In genomic region chr20:44961868-44962267, GRCh38 we compare ENCODE assay signal across 16 cellular contexts. TPM values are rescaled to one million over a fixed set of nuclear protein-coding genes. Genes with fewer than 3 reads are reported as not detected.
DNase-seq lines count a peak whose midpoint lies in the region; ATAC-seq and TF ChIP-seq lines count a peak whose summit lies in the region.
"Had no signal": no experiment of that assay in that cellular context is flagged by ENCODE, and none has a peak within 500 bp of the region (broad histone marks: within the 10 kb centered on the region; RNA-seq: fewer than 3 reads in every experiment).

No MANE protein-coding gene starts in this region.

- no peak for TF ChIP-seq CTCF in type B pancreatic cell (conservative IDR thresholded peaks at IDR 0.05)
- no peak for TF ChIP-seq CTCF in heart left ventricle (IDR thresholded peaks at IDR 0.05)

- intact Hi-C loops in heart left ventricle (cut with DNase I), result loop anchor here in 2 of 10 donors (5.0 to 10.0 kb wide), 2 partner anchors 75 to 453 kb away; partner anchors contain the start of genes PIGT (in 1 of the 2) and YWHAB (in 1 of the 2)

- H3K4me1 ChIP-seq in heart left ventricle, result peaks cover 0 to 33% (median 18%) of the 10 kb centered on the region in 12 donors

- no peak overlapping the region for H3K27ac ChIP-seq in heart left ventricle
- H3K27ac ChIP-seq: C4-2B, gastroesophageal sphincter, left ventricle myocardium inferior, psoas muscle, testis had no signal

- peaks cover 79% of the 10 kb centered on the region for H3K4me1 Mint-ChIP-seq in stimulated activated naive CD8-positive, alpha-beta T cell treated with anti-CD3 and anti-CD28 coated beads, Interleukin-15, Interleukin-2, amounts not matched to agents 100 ng/mL and 50 ng/mL, for 24 hours (ENCODE audit: low read depth)
- H3K4me1 Mint-ChIP-seq in type B pancreatic cell (ENCODE audit: unreplicated experiment), result peaks cover 43% of the 10 kb centered on the region

- TF ChIP-seq POLR2A in heart left ventricle (IDR thresholded peaks at IDR 0.05), result no peak

- ATAC-seq in stimulated activated naive CD8-positive, alpha-beta T cell treated with anti-CD3 and anti-CD28 coated beads, Interleukin-15, Interleukin-2, amounts not matched to agents 100 U/mL and 50 U/mL, for 24 hours, result no peak
- ATAC-seq in heart left ventricle (no peak), HG03095 (IDR thresholded peaks at IDR 0.05; ENCODE audit: unreplicated experiment) (no peak)
- ATAC-seq: gastroesophageal sphincter, psoas muscle had no signal

- no peaks in the 10 kb centered on the region for H3K27me3 Mint-ChIP-seq in stimulated activated naive CD8-positive, alpha-beta T cell treated with anti-CD3 and anti-CD28 coated beads, Interleukin-15, Interleukin-2, amounts not matched to agents 100 ng/mL and 50 ng/mL, for 24 hours
- H3K27me3 Mint-ChIP-seq in type B pancreatic cell, result no peaks in the 10 kb centered on the region

- H3K27ac Mint-ChIP-seq in stimulated activated naive CD8-positive, alpha-beta T cell treated with anti-CD3 and anti-CD28 coated beads, Interleukin-15, Interleukin-2, amounts not matched to agents 100 ng/mL and 50 ng/mL, for 24 hours, result peak overlapping the region; percentile 55
- H3K27ac Mint-ChIP-seq in type B pancreatic cell, result peak overlapping the region; percentile 23

- DNase-seq in stimulated activated naive CD8-positive, alpha-beta T cell treated with anti-CD3 and anti-CD28 coated beads, Interleukin-15, Interleukin-2, amounts not matched to agents 100 U/mL and 50 U/mL, for 24 hours, result no peak
- DNase-seq in T1000 (lab: John Stamatoyannopoulos, UW) (peak; percentile 76), fibroblast of peridontal ligament (ENCODE audit: extremely low read depth) (peak; percentile 38), type B pancreatic cell (ENCODE audit: extremely low spot score, unreplicated experiment) (no peak), heart left ventricle (no peak)
- no peak for DNase-seq in central memory CD4-positive, alpha-beta T cell
- DNase-seq: Karpas-422, left ventricle myocardium inferior, NCI-H345, psoas muscle, SHP77, testis had no signal

- H3K4me3 Mint-ChIP-seq in stimulated activated naive CD8-positive, alpha-beta T cell treated with anti-CD3 and anti-CD28 coated beads, Interleukin-15, Interleukin-2, amounts not matched to agents 100 ng/mL and 50 ng/mL, for 24 hours, result no peak overlapping the region
- peak overlapping the region; percentile 97 for H3K4me3 Mint-ChIP-seq in type B pancreatic cell

- H3K9me3 Mint-ChIP-seq in stimulated activated naive CD8-positive, alpha-beta T cell treated with anti-CD3 and anti-CD28 coated beads, Interleukin-15, Interleukin-2, amounts not matched to agents 100 ng/mL and 50 ng/mL, for 24 hours, result no peaks in the 10 kb centered on the region
- H3K9me3 Mint-ChIP-seq in type B pancreatic cell, result no peaks in the 10 kb centered on the region

- peaks cover 36% of the 10 kb centered on the region for H3K36me3 Mint-ChIP-seq in stimulated activated naive CD8-positive, alpha-beta T cell treated with anti-CD3 and anti-CD28 coated beads, Interleukin-15, Interleukin-2, amounts not matched to agents 100 ng/mL and 50 ng/mL, for 24 hours (ENCODE audit: low read depth)
- H3K36me3 Mint-ChIP-seq in type B pancreatic cell, result peaks cover 6% of the 10 kb centered on the region

- 75 to 93% (median 85%) methylated on average over 3 of the region's 3 CpGs for WGBS in heart left ventricle, 4 donors

- H3K36me3 ChIP-seq in heart left ventricle, result peaks cover 0 to 2% (median 0%) of the 10 kb centered on the region in 9 donors
- H3K36me3 ChIP-seq: left ventricle myocardium inferior had no signal

- no peaks in the 10 kb centered on the region for H3K27me3 ChIP-seq in heart left ventricle
- H3K27me3 ChIP-seq: gastroesophageal sphincter, testis had no signal

- no peak overlapping the region for H3K4me3 ChIP-seq in heart left ventricle
- H3K4me3 ChIP-seq: gastroesophageal sphincter, left ventricle myocardium inferior, psoas muscle, testis had no signal

- no peaks in the 10 kb centered on the region for H3K9me3 ChIP-seq in heart left ventricle
- H3K9me3 ChIP-seq: gastroesophageal sphincter, left ventricle myocardium inferior, psoas muscle, testis had no signal

RNA-seq across cellular contexts. Expression of gene TOMM34, which starts 1.7 kb away (rescaled TPM):
- total RNA-seq in type B pancreatic cell (ENCODE audit: low replicate concordance) (42.8 and 58.2 TPM in 2 replicates), heart left ventricle (10 to 100 TPM in 6 of 9 donors, 1 to 10 TPM in 3; 6.9 to 15.9 (median 12.7) TPM)
- polyA plus RNA-seq in heart left ventricle, result 10 to 100 TPM in 1 of 2 donors, 1 to 10 TPM in 1; 5.4 to 27.4 TPM

RNA-seq across cellular contexts. Expression of gene STK4, which starts 4.4 kb away (rescaled TPM):
- total RNA-seq in type B pancreatic cell (ENCODE audit: low replicate concordance) (28.3 and 32.6 TPM in 2 replicates), heart left ventricle (10 to 100 TPM in 2 of 9 donors, 1 to 10 TPM in 7; 8.1 to 25.3 (median 9.5) TPM)
- polyA plus RNA-seq in heart left ventricle, result 1 to 10 TPM; 3.2 to 7.9 TPM

RNA-seq across cellular contexts. Expression of gene PABPC1L, which starts 52.0 kb away (rescaled TPM):
- total RNA-seq in type B pancreatic cell (ENCODE audit: low replicate concordance) (57.4 and 83.4 TPM in 2 replicates), heart left ventricle (1 to 10 TPM in 8 of 9 donors, under 1 TPM in 1; 0.58 to 5.9 (median 2.3) TPM)
- polyA plus RNA-seq in heart left ventricle, result 1 to 10 TPM; 2.8 to 3.1 TPM

Comparison
In these comparisons a context has a peak if more than half of its experiments do, and no peak if none do; other contexts are left out.
1. DNase-seq: peak in T1000 (single experiment) and fibroblast of peridontal ligament (single experiment); none in stimulated activated naive CD8-positive, alpha-beta T cell treated with anti-CD3 and anti-CD28 coated beads, Interleukin-15, Interleukin-2, amounts not matched to agents 100 U/mL and 50 U/mL, for 24 hours (single experiment), type B pancreatic cell (single experiment), central memory CD4-positive, alpha-beta T cell (single experiment) and heart left ventricle (0 of 5).